In genomic region chr4:168690199-168690598, GRCh38 we compare ENCODE assay signal across 1 cellular context.
TF ChIP-seq lines count a peak whose summit lies in the region.

No MANE protein-coding gene starts in this region.

TF ChIP-seq in SK-N-SH treated with all-trans-retinoic acid at 6 μM for 48 hours, 23 proteins besides CTCF, POLR2A, EP300 and RAD21 (continued from another document):
- TF ChIP-seq TSHZ2 (CRISPR knock-in tag; IDR thresholded peaks at IDR 0.05) = no peak
- no peak for TF ChIP-seq ISL1 (CRISPR knock-in tag; IDR thresholded peaks at IDR 0.05)
- no peak for TF ChIP-seq CSRNP3 (CRISPR knock-in tag; IDR thresholded peaks at IDR 0.05)
- TF ChIP-seq CREB5 (CRISPR knock-in tag; IDR thresholded peaks at IDR 0.05; ENCODE audit: low read depth) = no peak
- no peak for TF ChIP-seq TCF4 (CRISPR knock-in tag; IDR thresholded peaks at IDR 0.05; ENCODE audit: borderline replicate concordance)
- TF ChIP-seq BACH2 (CRISPR knock-in tag; IDR thresholded peaks at IDR 0.05; ENCODE audit: borderline replicate concordance) = no peak
- TF ChIP-seq PPARA (CRISPR knock-in tag; IDR thresholded peaks at IDR 0.05; ENCODE audit: borderline replicate concordance) = no peak
- TF ChIP-seq TOX (CRISPR knock-in tag; IDR thresholded peaks at IDR 0.05; ENCODE audit: borderline replicate concordance) = no peak
- TF ChIP-seq ZFP3 (CRISPR knock-in tag; IDR thresholded peaks at IDR 0.05) = no peak
- TF ChIP-seq ZNF70 (CRISPR knock-in tag; IDR thresholded peaks at IDR 0.05) = no peak
- no peak for TF ChIP-seq ZNF565 (CRISPR knock-in tag; conservative IDR thresholded peaks at IDR 0.05; ENCODE audit: low read depth)
- TF ChIP-seq ESRRG (CRISPR knock-in tag; IDR thresholded peaks at IDR 0.05) = no peak
- no peak for TF ChIP-seq GLIS3 (CRISPR knock-in tag; IDR thresholded peaks at IDR 0.05)
- TF ChIP-seq ARNTL (CRISPR knock-in tag; IDR thresholded peaks at IDR 0.05; ENCODE audit: borderline replicate concordance, low read depth) = no peak
TF ChIP-seq in SK-N-SH treated with all-trans-retinoic acid at 6 μM for 48 hours: peak in this region for 0.
